In the genomic region with DNA sequence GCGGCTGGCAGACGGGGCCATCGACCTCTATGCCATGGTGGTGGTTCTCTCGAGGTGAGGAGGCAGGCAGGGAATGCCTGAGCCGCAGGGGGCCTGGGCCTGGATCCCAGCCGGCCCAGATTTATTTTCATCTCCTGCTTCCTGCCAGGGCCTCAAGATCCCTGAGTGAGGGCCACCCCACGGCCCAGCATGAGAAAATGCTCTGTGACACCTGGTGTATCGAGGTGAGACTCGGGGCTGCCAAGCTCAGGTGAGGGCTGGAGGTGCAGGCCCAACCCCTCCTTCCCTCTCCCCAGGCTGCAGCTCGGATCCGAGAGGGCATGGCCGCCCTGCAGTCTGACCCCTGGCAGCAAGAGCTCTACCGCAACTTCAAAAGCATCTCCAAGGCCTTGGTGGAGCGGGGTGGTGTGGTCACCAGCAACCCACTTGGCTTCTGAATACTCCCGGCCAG, we compare ENCODE assay signal across 18 cellular contexts. TPM values are rescaled to one million over a fixed set of nuclear protein-coding genes. Genes with fewer than 3 reads are reported as not detected.
DNase-seq lines count a peak whose midpoint lies in the region; ATAC-seq and TF ChIP-seq lines count a peak whose summit lies in the region.
"Had no signal": no experiment of that assay in that cellular context is flagged by ENCODE, and none has a peak within 500 bp of the region (broad histone marks: within the 10 kb centered on the region; RNA-seq: fewer than 3 reads in every experiment).

No MANE protein-coding gene starts in this region.

- DNase-seq in G401 (ENCODE audit: low spot score) (peak; percentile 10), adrenal gland (peak in 4 of 7 donors; percentile 55 to 68 (median 66)), mucosa of descending colon (peak in 2 of 3 donors; percentile 26 to 28), activated T-cell treated with anti-CD3 and anti-CD28 coated beads for 4 hours (no peak), inferior parietal cortex (ENCODE audit: extremely low spot score) (no peak)
- DNase-seq in effector CD8-positive, alpha-beta T cell (lab: John Stamatoyannopoulos, UW): no peak
- DNase-seq: effector memory CD4-positive, alpha-beta T cell; GM23248; mesendoderm; MM.1S; NCI-H146; NCI-H2171 treated with DMSO at 0.1 percent for 48 hours; PC-9; SK-N-SH; small intestine; stimulated activated CD4-positive, alpha-beta T cell treated with anti-CD3 and anti-CD28 coated beads, Interleukin-4, amount 100 ng/mL, for 24 hours; uterus had no signal

- in situ Hi-C loops in G401 (cut with HindIII; ENCODE audit: low sequenced_read_pairs): loop anchor here (10.0 kb wide), 1 partner anchor 100 kb away; a partner anchor contains a TSS

- ATAC-seq in mucosa of descending colon: no peak
- ATAC-seq: natural killer cell treated with Interleukin-12 subunit alpha and Interleukin-12 subunit beta and Interleukin-15 and Interleukin-18, amount 100 ng/mL, for 72 hours had no signal

- WGBS in adrenal gland, 4 donors: 24 to 46% (median 43%) methylated on average over 10 to 15 of the region's 15 CpGs; no CpG with 5 or more reads in 1 of the 4 donors

- no peak for TF ChIP-seq POLR2A in adrenal gland (IDR thresholded peaks at IDR 0.05)

- intact Hi-C loops in adrenal gland (cut with DNase I): no loop called here
- intact Hi-C loops in mucosa of descending colon (cut with DNase I, micrococcal nuclease): no loop called here

- H3K36me3 ChIP-seq in adrenal gland (replicated peaks in 1 of 2) (peaks cover 0 to 77% of the 10 kb centered on the region in 2 donors), mucosa of descending colon (ENCODE audit: low read depth) (peaks cover 18% of the 10 kb centered on the region)
- H3K36me3 ChIP-seq: uterus had no signal

- peak overlapping the region in 4 of 5 donors; percentile 16 to 100 (median 58) for H3K27ac ChIP-seq in adrenal gland
- H3K27ac ChIP-seq: GM23248, PC-9 had no signal

- H3K4me3 ChIP-seq in adrenal gland (no peak overlapping the region), mucosa of descending colon (no peak overlapping the region)
- H3K4me3 ChIP-seq: GM23248, PC-9, uterus had no signal

- H3K9me3 ChIP-seq in adrenal gland (replicated peaks in 1 of 3) (no peaks in the 10 kb centered on the region), mucosa of descending colon (no peaks in the 10 kb centered on the region)
- H3K9me3 ChIP-seq: SK-N-SH, uterus had no signal

- TF ChIP-seq CTCF in adrenal gland (IDR thresholded peaks at IDR 0.05) (no peak), mucosa of descending colon (IDR thresholded peaks at IDR 0.05) (no peak)

- H3K27me3 ChIP-seq in adrenal gland: no peaks in the 10 kb centered on the region
- H3K27me3 ChIP-seq: uterus had no signal

- H3K4me1 ChIP-seq in adrenal gland (replicated peaks in 1 of 2) (peaks cover 26 to 43% of the 10 kb centered on the region in 2 donors), mucosa of descending colon (ENCODE audit: low read depth) (peaks cover 16% of the 10 kb centered on the region)
- H3K4me1 ChIP-seq: uterus had no signal

RNA-seq across cellular contexts. Expression of a gene that starts 4.9 kb away (rescaled TPM):
- 399 and 405 TPM in 2 replicates for total RNA-seq in G401 (2014; rRNA removed; shearing (Covaris generic))
- total RNA-seq in adrenal gland (1,000 to 10,000 TPM; 1,309 to 2,378 (median 1,772) TPM), mucosa of descending colon (1,000 to 10,000 TPM in 1 of 3 donors, 100 to 1,000 TPM in 2; 729 to 1,007 (median 804) TPM)
- polyA plus RNA-seq in adrenal gland: 1,000 to 10,000 TPM in 2 of 3 donors, 100 to 1,000 TPM in 1; 972 to 6,098 (median 5,777) TPM

RNA-seq across cellular contexts. Expression of a gene that starts 5.0 kb away (rescaled TPM):
- total RNA-seq in G401 (2014; rRNA removed; shearing (Covaris generic)): 15.5 and 18.8 TPM in 2 replicates
- 10 to 100 TPM; 17.7 to 70.2 (median 31.9) TPM for total RNA-seq in adrenal gland
- polyA plus RNA-seq in adrenal gland: 100 to 1,000 TPM in 1 of 3 donors, 10 to 100 TPM in 2; 19.1 to 172 (median 29.6) TPM
- total RNA-seq in mucosa of descending colon: 10 to 100 TPM in 1 of 3 donors, 1 to 10 TPM in 2; 4.1 to 34.5 (median 6.6) TPM

RNA-seq across cellular contexts. Expression of a gene that starts 9.6 kb away (rescaled TPM):
- 89.9 and 99.0 TPM in 2 replicates for total RNA-seq in G401 (2014; rRNA removed; shearing (Covaris generic))
- total RNA-seq in adrenal gland (10 to 100 TPM; 25.2 to 87.2 (median 47.9) TPM), mucosa of descending colon (10 to 100 TPM; 33.4 to 52.0 (median 36.0) TPM)
- 10 to 100 TPM; 11.8 to 80.9 (median 19.2) TPM for polyA plus RNA-seq in adrenal gland

RNA-seq across cellular contexts. Expression of a gene that starts 14.6 kb away (rescaled TPM):
- 113 and 121 TPM in 2 replicates for total RNA-seq in G401 (2014; rRNA removed; shearing (Covaris generic))
- total RNA-seq in adrenal gland (100 to 1,000 TPM in 1 of 8 donors, 10 to 100 TPM in 7; 33.5 to 141 (median 64.5) TPM), mucosa of descending colon (10 to 100 TPM; 36.0 to 49.8 (median 36.8) TPM)
- polyA plus RNA-seq in adrenal gland: 10 to 100 TPM; 28.0 to 80.3 (median 49.6) TPM

RNA-seq across cellular contexts. Expression of a gene that starts 17.6 kb away (rescaled TPM):
- total RNA-seq in G401 (2014; rRNA removed; shearing (Covaris generic)): 227 and 249 TPM in 2 replicates
- total RNA-seq in adrenal gland (1,000 to 10,000 TPM in 1 of 8 donors, 100 to 1,000 TPM in 7; 195 to 1,049 (median 840) TPM), mucosa of descending colon (100 to 1,000 TPM; 424 to 499 (median 484) TPM)
- polyA plus RNA-seq in adrenal gland: 1,000 to 10,000 TPM in 2 of 3 donors, 100 to 1,000 TPM in 1; 694 to 1,285 (median 1,047) TPM

Comparison
In these comparisons a context has a peak if more than half of its experiments do, and no peak if none do; other contexts are left out.
1. DNase-seq: peak in G401 (single experiment), adrenal gland (4 of 7) and mucosa of descending colon (2 of 3); none in effector CD8-positive, alpha-beta T cell (single experiment), activated T-cell treated with anti-CD3 and anti-CD28 coated beads for 4 hours (single experiment) and inferior parietal cortex (single experiment).